Comparison of ENCODE assay signal across 8 cellular contexts in the genomic region with DNA sequence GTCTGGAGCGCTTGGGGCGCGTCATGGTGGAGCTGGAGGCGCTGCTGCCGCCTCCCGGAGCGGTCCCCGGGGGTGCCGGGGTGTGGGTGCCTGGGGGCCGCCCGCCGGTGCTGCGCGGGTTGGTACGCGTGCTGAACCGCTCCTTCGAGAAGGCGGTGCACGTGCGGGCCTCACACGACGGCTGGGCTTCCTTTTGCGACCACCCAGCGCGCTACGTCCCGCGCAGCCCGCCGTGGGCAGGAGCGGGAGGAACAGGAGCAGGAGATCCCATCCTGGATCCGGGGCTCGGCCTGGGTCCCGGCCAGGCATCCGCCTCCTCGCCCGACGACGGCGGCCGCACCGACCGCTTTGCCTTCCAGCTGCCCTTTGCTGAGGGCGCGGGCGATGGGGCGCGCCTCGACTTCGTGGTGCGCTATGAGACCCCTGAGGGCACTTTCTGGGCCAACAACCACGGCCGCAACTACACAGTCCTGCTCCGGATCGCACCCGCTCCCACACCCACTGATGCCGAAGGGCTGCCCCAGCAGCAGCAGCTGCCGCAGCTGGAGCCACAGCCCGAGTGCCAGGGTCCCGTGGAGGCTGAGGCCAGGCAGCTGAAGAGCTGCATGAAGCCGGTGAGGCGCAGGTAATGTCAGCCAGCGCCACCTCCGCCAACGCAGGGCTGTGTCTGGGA. TPM values are rescaled to one million over a fixed set of nuclear protein-coding genes. Genes with fewer than 3 reads are reported as not detected.
DNase-seq lines count a peak whose midpoint lies in the region; ATAC-seq, FAIRE-seq and TF ChIP-seq lines count a peak whose summit lies in the region.

No MANE protein-coding gene starts in this region.

- H3K4me1 ChIP-seq in CD4-positive, CD25-positive, alpha-beta regulatory T cell (ENCODE audit: control insufficient read depth, insufficient read depth, low read length, poor library complexity, severe bottlenecking) = peaks cover 77% of the 10 kb centered on the region
- H3K4me1 ChIP-seq in OCI-LY1 (ENCODE audit: insufficient read depth, low read length, severe bottlenecking) = peaks cover 38% of the 10 kb centered on the region
- H3K4me1 ChIP-seq in endothelial cell of umbilical vein (ENCODE audit: control insufficient read depth, extremely low read depth, insufficient read depth, low read length) = no peaks in the 10 kb centered on the region

- H3K9me2 ChIP-seq in OCI-LY1 (ENCODE audit: low read depth, low read length) = no peaks in the 10 kb centered on the region

- H3K9ac ChIP-seq in OCI-LY1 (ENCODE audit: low read length) (peak overlapping the region; percentile 74), endothelial cell of umbilical vein (replicated peaks; ENCODE audit: extremely low read depth, insufficient read depth, low read length) (peak overlapping the region; percentile 84)

- intact Hi-C loops in endothelial cell of umbilical vein (cut with micrococcal nuclease) = no loop called here

- TF ChIP-seq POLR2A in endothelial cell of umbilical vein (IDR thresholded peaks at IDR 0.05; ENCODE audit: low read depth, low read length) = no peak

- no peaks in the 10 kb centered on the region for H3K36me3 ChIP-seq in CD4-positive, CD25-positive, alpha-beta regulatory T cell (ENCODE audit: control insufficient read depth, insufficient read depth, low read length)
- H3K36me3 ChIP-seq in OCI-LY1 (ENCODE audit: insufficient read depth, low read length) = no peaks in the 10 kb centered on the region; the same call in 1 of the 2 replicates
- no peaks in the 10 kb centered on the region for H3K36me3 ChIP-seq in endothelial cell of umbilical vein (ENCODE audit: control insufficient read depth in 2 of 2, extremely low read depth in 1 of 2, insufficient read depth in 2 of 2, low read length in 2 of 2)

- dilution Hi-C loops in endothelial cell of umbilical vein (cut with MboI; ENCODE audit: extremely low pct_ligation_motif_present, low sequenced_read_pairs) = no loop called here

- H3K79me2 ChIP-seq in OCI-LY1 (ENCODE audit: insufficient read depth, low read length) (peaks cover 12% of the 10 kb centered on the region), endothelial cell of umbilical vein (ENCODE audit: control insufficient read depth, insufficient read depth, low read length) (peaks cover 17% of the 10 kb centered on the region)

- H3K36me3 Mint-ChIP-seq in CD4-positive, CD25-positive, alpha-beta regulatory T cell = peaks cover 8% of the 10 kb centered on the region
- no peaks in the 10 kb centered on the region for H3K36me3 Mint-ChIP-seq in osteocyte (ENCODE audit: unreplicated experiment)

- H3K9me3 Mint-ChIP-seq in CD4-positive, CD25-positive, alpha-beta regulatory T cell = no peaks in the 10 kb centered on the region
- no peaks in the 10 kb centered on the region for H3K9me3 Mint-ChIP-seq in osteocyte (ENCODE audit: unreplicated experiment)

- peak overlapping the region; percentile 75 to 98 (median 93) for H3K27ac Mint-ChIP-seq in CD4-positive, CD25-positive, alpha-beta regulatory T cell
- H3K27ac Mint-ChIP-seq in osteocyte (ENCODE audit: unreplicated experiment) = peak overlapping the region; percentile 59

- H3K9me3 ChIP-seq in CD4-positive, CD25-positive, alpha-beta regulatory T cell (ENCODE audit: control insufficient read depth in 2 of 2, low read length in 2 of 2) = no peaks in the 10 kb centered on the region
- H3K9me3 ChIP-seq in OCI-LY1 (ENCODE audit: low read length) (no peaks in the 10 kb centered on the region), endothelial cell of umbilical vein (replicated peaks; ENCODE audit: control insufficient read depth, insufficient read depth, low read length) (no peaks in the 10 kb centered on the region)

- ATAC-seq in CD4-positive, CD25-positive, alpha-beta regulatory T cell (ENCODE audit: low read depth in 2 of 2) = no peak
- ATAC-seq in GM19324 (IDR thresholded peaks at IDR 0.05; ENCODE audit: low FRiP score, unreplicated experiment) = no peak

- no peak for FAIRE-seq in endothelial cell of umbilical vein (lab: Jason Lieb, UNC)

- DNase-seq in CD4-positive, CD25-positive, alpha-beta regulatory T cell = no peak
- DNase-seq in endothelial cell of umbilical vein (ENCODE audit: low read depth, low spot score) (no peak), osteocyte (ENCODE audit: extremely low spot score, unreplicated experiment) (no peak), COR-L47 (lab: John Stamatoyannopoulos, UW) (no peak), D341Med (ENCODE audit: low spot score) (no peak), GOT3 (lab: John Stamatoyannopoulos, UW) (no peak)

- H4K20me1 ChIP-seq in OCI-LY1 (ENCODE audit: insufficient read depth, low read length) (no peaks in the 10 kb centered on the region), endothelial cell of umbilical vein (replicated peaks; ENCODE audit: control insufficient read depth, extremely low read depth, insufficient read depth, low read length) (no peaks in the 10 kb centered on the region)

- H3K4me2 ChIP-seq in OCI-LY1 (ENCODE audit: low read length) (peak overlapping the region; percentile 78), endothelial cell of umbilical vein (ENCODE audit: insufficient read depth, low read length) (peak overlapping the region; percentile 21)

- BruUV-seq in endothelial cell of umbilical vein (replicated peaks; lab: Mats Ljungman, UMichigan) = TSS peak; percentile 17

- CTCF ChIA-PET in endothelial cell of umbilical vein (lab: Charles Lee) = no interaction called here

- H3F3A ChIP-seq in OCI-LY1 (ENCODE audit: insufficient read depth, low read length) = no peaks in the 10 kb centered on the region

- peaks cover 0 to 75% (median 29%) of the 10 kb centered on the region in 4 donors for H3K4me1 Mint-ChIP-seq in CD4-positive, CD25-positive, alpha-beta regulatory T cell
- H3K4me1 Mint-ChIP-seq in osteocyte (ENCODE audit: unreplicated experiment) = peaks cover 16% of the 10 kb centered on the region

- H3K27me3 Mint-ChIP-seq in CD4-positive, CD25-positive, alpha-beta regulatory T cell = no peaks in the 10 kb centered on the region
- no peaks in the 10 kb centered on the region for H3K27me3 Mint-ChIP-seq in osteocyte (ENCODE audit: unreplicated experiment)

- no peaks in the 10 kb centered on the region for H3K9me1 ChIP-seq in endothelial cell of umbilical vein (replicated peaks; ENCODE audit: control insufficient read depth, extremely low read depth, insufficient read depth, low read length)

- peak overlapping the region; percentile 76 to 89 (median 84) for H3K4me3 Mint-ChIP-seq in CD4-positive, CD25-positive, alpha-beta regulatory T cell
- H3K4me3 Mint-ChIP-seq in osteocyte (ENCODE audit: unreplicated experiment) = peak overlapping the region; percentile 67

- H3K27me3 ChIP-seq in CD4-positive, CD25-positive, alpha-beta regulatory T cell (ENCODE audit: control insufficient read depth, insufficient read depth, low read length) = no peaks in the 10 kb centered on the region
- no peaks in the 10 kb centered on the region for H3K27me3 ChIP-seq in OCI-LY1 (ENCODE audit: insufficient read depth, low read length)
- no peaks in the 10 kb centered on the region for H3K27me3 ChIP-seq in endothelial cell of umbilical vein (ENCODE audit: control insufficient read depth in 2 of 2, insufficient read depth in 2 of 2, low read length in 2 of 2)

- no peak overlapping the region for H2AFZ ChIP-seq in OCI-LY1 (ENCODE audit: low read length)
- peak overlapping the region; percentile 47 for H2AFZ ChIP-seq in endothelial cell of umbilical vein (ENCODE audit: low read depth, low read length)

- no peak for TF ChIP-seq CTCF in OCI-LY1 (IDR thresholded peaks at IDR 0.05; ENCODE audit: low read length)
- no peak for TF ChIP-seq CTCF in endothelial cell of umbilical vein (IDR thresholded peaks at IDR 0.05; ENCODE audit: extremely low read depth in 1 of 2, insufficient read depth in 1 of 2, low read depth in 1 of 2, low read length in 2 of 2)
- no peak for TF ChIP-seq CTCF in osteocyte (IDR thresholded peaks at IDR 0.05)

- peak overlapping the region; percentile 97 for H3K27ac ChIP-seq in CD4-positive, CD25-positive, alpha-beta regulatory T cell (ENCODE audit: insufficient read depth, low read length, poor library complexity, severe bottlenecking)
- H3K27ac ChIP-seq in OCI-LY1 (ENCODE audit: low read depth, low read length, poor library complexity, severe bottlenecking) = no peak overlapping the region
- peak overlapping the region; percentile 80 for H3K27ac ChIP-seq in endothelial cell of umbilical vein (ENCODE audit: insufficient read depth, low read depth, low read length)

- POLR2A ChIA-PET in endothelial cell of umbilical vein (lab: Charles Lee) = no interaction called here

- H3K4me3 ChIP-seq in CD4-positive, CD25-positive, alpha-beta regulatory T cell (ENCODE audit: low read depth, low read length) = peak overlapping the region; percentile 81
- H3K4me3 ChIP-seq in OCI-LY1 (ENCODE audit: low read depth, low read length, poor library complexity, severe bottlenecking) (peak overlapping the region; percentile 70), endothelial cell of umbilical vein (replicated peaks in 1 of 3; ENCODE audit: insufficient read depth in 1 of 3, low read depth in 1 of 3, low read length in 3 of 3) (peak overlapping the region; percentile 29 to 78 (median 46))

RNA-seq across cellular contexts. Expression of gene PPP1R3F, which starts 0.8 kb away (rescaled TPM):
- total RNA-seq in CD4-positive, CD25-positive, alpha-beta regulatory T cell = 19.4 TPM
- 10 to 100 TPM; 11.8 to 28.0 (median 15.1) TPM for polyA plus RNA-seq in CD4-positive, CD25-positive, alpha-beta regulatory T cell
- total RNA-seq in endothelial cell of umbilical vein = 2.1 and 2.5 TPM in 2 replicates
- 1.5 and 1.6 TPM in 2 replicates for polyA plus RNA-seq in endothelial cell of umbilical vein
- 1.6 and 1.8 TPM in 2 replicates for polyA plus RNA-seq in endothelial cell of umbilical vein (2011; cell fraction: cytosol; rRNA removed)
- polyA plus RNA-seq in endothelial cell of umbilical vein (2011; cell fraction: nucleus; rRNA removed) = 2.2 and 3.0 TPM in 2 replicates
- polyA plus RNA-seq in endothelial cell of umbilical vein (2012) = 1.1 and 1.7 TPM in 2 replicates
- 0.70 and 1.6 TPM in 2 replicates for polyA minus RNA-seq in endothelial cell of umbilical vein
- 0.92 TPM for polyA minus RNA-seq in endothelial cell of umbilical vein (2011; cell fraction: cytosol; rRNA and poly(A)+ RNA removed)
- 1.4 and 1.6 TPM in 2 replicates for polyA minus RNA-seq in endothelial cell of umbilical vein (2011; cell fraction: nucleus; rRNA and poly(A)+ RNA removed)
- 9.0 and 9.2 TPM in 2 replicates for total RNA-seq in osteocyte

RNA-seq across cellular contexts. Expression of gene FOXP3, which starts 5.9 kb away (rescaled TPM):
- 198 TPM for total RNA-seq in CD4-positive, CD25-positive, alpha-beta regulatory T cell
- polyA plus RNA-seq in CD4-positive, CD25-positive, alpha-beta regulatory T cell = 100 to 1,000 TPM; 154 to 190 (median 172) TPM
- not detected in 2 replicates for total RNA-seq in endothelial cell of umbilical vein
- 0.06 and 0.08 TPM in 2 replicates for polyA plus RNA-seq in endothelial cell of umbilical vein
- polyA plus RNA-seq in endothelial cell of umbilical vein (2011; cell fraction: cytosol; rRNA removed) = 0.03 and 0.08 TPM in 2 replicates
- polyA plus RNA-seq in endothelial cell of umbilical vein (2011; cell fraction: nucleus; rRNA removed) = not detected in 2 replicates
- polyA plus RNA-seq in endothelial cell of umbilical vein (2012) = 0.14 and 0.19 TPM in 2 replicates
- not detected in 2 replicates for polyA minus RNA-seq in endothelial cell of umbilical vein
- not detected for polyA minus RNA-seq in endothelial cell of umbilical vein (2011; cell fraction: cytosol; rRNA and poly(A)+ RNA removed)
- polyA minus RNA-seq in endothelial cell of umbilical vein (2011; cell fraction: nucleus; rRNA and poly(A)+ RNA removed) = not detected in 2 replicates
- total RNA-seq in osteocyte = 0.13 TPM in 1 of 2 replicates, not detected in the other

RNA-seq across cellular contexts. Expression of gene GAGE10, which starts 33.1 kb away (rescaled TPM):
- not detected for total RNA-seq in CD4-positive, CD25-positive, alpha-beta regulatory T cell
- not detected for polyA plus RNA-seq in CD4-positive, CD25-positive, alpha-beta regulatory T cell
- total RNA-seq in endothelial cell of umbilical vein (not detected in 2 replicates), osteocyte (not detected in 2 replicates)
- not detected in 2 replicates for polyA plus RNA-seq in endothelial cell of umbilical vein
- not detected in 2 replicates for polyA plus RNA-seq in endothelial cell of umbilical vein (2011; cell fraction: cytosol; rRNA removed)
- not detected in 2 replicates for polyA plus RNA-seq in endothelial cell of umbilical vein (2011; cell fraction: nucleus; rRNA removed)
- polyA plus RNA-seq in endothelial cell of umbilical vein (2012) = not detected in 2 replicates
- polyA minus RNA-seq in endothelial cell of umbilical vein = 0.93 TPM in 1 of 2 replicates, not detected in the other
- not detected for polyA minus RNA-seq in endothelial cell of umbilical vein (2011; cell fraction: cytosol; rRNA and poly(A)+ RNA removed)
- not detected in 2 replicates for polyA minus RNA-seq in endothelial cell of umbilical vein (2011; cell fraction: nucleus; rRNA and poly(A)+ RNA removed)

RNA-seq across cellular contexts. Expression of gene CCDC22, which starts 35.1 kb away (rescaled TPM):
- 18.3 TPM for total RNA-seq in CD4-positive, CD25-positive, alpha-beta regulatory T cell
- 10 to 100 TPM; 18.8 to 34.6 (median 28.0) TPM for polyA plus RNA-seq in CD4-positive, CD25-positive, alpha-beta regulatory T cell
- total RNA-seq in endothelial cell of umbilical vein (13.2 and 14.8 TPM in 2 replicates), osteocyte (14.1 and 14.3 TPM in 2 replicates)
- polyA plus RNA-seq in endothelial cell of umbilical vein = 19.2 and 21.5 TPM in 2 replicates
- 10.2 and 12.1 TPM in 2 replicates for polyA plus RNA-seq in endothelial cell of umbilical vein (2011; cell fraction: cytosol; rRNA removed)
- 15.0 and 17.3 TPM in 2 replicates for polyA plus RNA-seq in endothelial cell of umbilical vein (2011; cell fraction: nucleus; rRNA removed)
- 11.7 and 14.1 TPM in 2 replicates for polyA plus RNA-seq in endothelial cell of umbilical vein (2012)
- 11.2 and 16.8 TPM in 2 replicates for polyA minus RNA-seq in endothelial cell of umbilical vein
- 15.4 TPM for polyA minus RNA-seq in endothelial cell of umbilical vein (2011; cell fraction: cytosol; rRNA and poly(A)+ RNA removed)
- polyA minus RNA-seq in endothelial cell of umbilical vein (2011; cell fraction: nucleus; rRNA and poly(A)+ RNA removed) = 3.1 and 5.8 TPM in 2 replicates

RNA-seq across cellular contexts. Expression of gene CACNA1F, which starts 37.2 kb away (rescaled TPM):
- 0.69 TPM for total RNA-seq in CD4-positive, CD25-positive, alpha-beta regulatory T cell
- not detected for polyA plus RNA-seq in CD4-positive, CD25-positive, alpha-beta regulatory T cell
- total RNA-seq in endothelial cell of umbilical vein (not detected in 2 replicates), osteocyte (not detected in 2 replicates)
- not detected in 2 replicates for polyA plus RNA-seq in endothelial cell of umbilical vein
- polyA plus RNA-seq in endothelial cell of umbilical vein (2011; cell fraction: cytosol; rRNA removed) = not detected in 2 replicates
- polyA plus RNA-seq in endothelial cell of umbilical vein (2011; cell fraction: nucleus; rRNA removed) = not detected in 2 replicates
- polyA plus RNA-seq in endothelial cell of umbilical vein (2012) = not detected in 2 replicates
- polyA minus RNA-seq in endothelial cell of umbilical vein = not detected in 2 replicates
- polyA minus RNA-seq in endothelial cell of umbilical vein (2011; cell fraction: cytosol; rRNA and poly(A)+ RNA removed) = not detected
- polyA minus RNA-seq in endothelial cell of umbilical vein (2011; cell fraction: nucleus; rRNA and poly(A)+ RNA removed) = not detected in 2 replicates

Comparison
In these comparisons a context has a peak if more than half of its experiments do, and no peak if none do; other contexts are left out.
1. RNA of gene FOXP3, which starts 5.9 kb away (total RNA-seq): 198 TPM in CD4-positive, CD25-positive, alpha-beta regulatory T cell (single experiment); 0.13 TPM in osteocyte and not detected in endothelial cell of umbilical vein; every median in the first group is over 100 times any median in the second.
2. Peak in every context shown above with its lines, with median percentiles within 50 percentile points of each other: H3K4me3 ChIP-seq.